ENCODE assay signal across 23 cellular contexts in the genomic region with DNA sequence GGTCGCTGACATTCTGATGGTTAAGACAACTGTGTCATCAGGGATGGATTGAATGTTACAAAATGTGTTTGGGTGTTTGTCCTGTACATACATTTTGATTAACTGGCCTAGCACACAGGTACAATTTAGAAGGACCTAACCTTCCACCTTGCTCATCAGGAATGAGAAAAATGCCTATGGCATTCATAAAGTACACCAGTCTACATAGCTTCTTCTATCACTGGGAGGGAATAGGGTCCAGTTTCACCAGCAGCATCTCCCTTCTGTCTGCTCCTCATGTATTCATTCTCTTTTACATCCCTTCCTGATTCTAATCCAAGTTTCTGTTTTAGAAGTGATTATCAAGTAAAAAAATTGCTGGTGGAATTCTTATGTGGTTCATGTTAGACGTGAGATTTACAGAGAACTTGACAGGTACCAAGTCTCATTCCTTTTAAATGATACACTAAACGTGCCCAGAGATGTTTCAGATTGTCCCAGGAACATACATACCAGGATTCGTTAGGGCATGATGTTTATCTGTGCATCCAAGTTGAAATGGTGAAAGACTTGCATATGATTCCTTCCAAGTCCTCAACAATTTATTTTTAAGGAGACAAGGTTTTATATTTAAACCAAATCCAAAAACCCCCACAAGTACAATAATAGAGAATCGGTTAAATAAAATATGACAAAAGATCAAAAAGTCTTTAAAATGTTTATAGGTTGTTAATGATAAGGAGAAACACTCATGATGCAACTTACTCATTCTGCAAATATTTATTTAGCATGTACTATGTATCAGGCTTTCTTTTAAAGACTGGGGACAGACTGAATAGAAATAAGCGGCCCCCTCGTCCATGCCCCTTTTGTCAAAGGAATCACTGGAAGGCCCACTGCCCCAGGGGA.
DNase-seq lines count a peak whose midpoint lies in the region; ATAC-seq, FAIRE-seq and TF ChIP-seq lines count a peak whose summit lies in the region.
"Had no signal": no experiment of that assay in that cellular context is flagged by ENCODE, and none has a peak within 500 bp of the region (broad histone marks: within the 10 kb centered on the region; RNA-seq: fewer than 3 reads in every experiment).

No MANE protein-coding gene starts in this region.

- no peaks in the 10 kb centered on the region for H3K27me3 ChIP-seq in RWPE2 (ENCODE audit: insufficient read depth, poor library complexity, severe bottlenecking)
- H3K27me3 ChIP-seq in brain microvascular endothelial cell (replicated peaks), result no peaks in the 10 kb centered on the region

- H3K4me1 ChIP-seq in A549 (peaks cover 27% of the 10 kb centered on the region), RWPE2 (ENCODE audit: insufficient read depth, poor library complexity, severe bottlenecking) (peaks cover 31% of the 10 kb centered on the region)

- H3K9me3 ChIP-seq in A549, result no peaks in the 10 kb centered on the region
- no peaks in the 10 kb centered on the region for H3K9me3 ChIP-seq in RWPE2 (ENCODE audit: severe bottlenecking)

- ATAC-seq in A549 (no peak; a peak in 1 of 6 replicates), RWPE2 (ENCODE audit: low read depth) (peak; percentile 84), HG03521 (IDR thresholded peaks at IDR 0.05; ENCODE audit: unreplicated experiment) (no peak)

- TF ChIP-seq POLR2A in A549 (IDR thresholded peaks at IDR 0.05; ENCODE audit: low read length), result no peak

- peak; percentile 90 for FAIRE-seq in A549 (lab: Jason Lieb, UNC)
- FAIRE-seq in GM19239 (lab: Jason Lieb, UNC), result peak; percentile 39
- FAIRE-seq: A204.1, G401.6, GM12892 had no signal

- H3K36me3 ChIP-seq in RWPE2 (ENCODE audit: low read depth), result no peaks in the 10 kb centered on the region
- no peaks in the 10 kb centered on the region for H3K36me3 ChIP-seq in brain microvascular endothelial cell (replicated peaks)

- TF ChIP-seq CTCF in A549 (IDR thresholded peaks at IDR 0.05) (no peak), RWPE2 (IDR thresholded peaks at IDR 0.05; ENCODE audit: poor library complexity, severe bottlenecking) (no peak), brain microvascular endothelial cell (IDR thresholded peaks at IDR 0.05; ENCODE audit: low read depth, low read length, missing control alignments) (no peak)

- H3K4me3 ChIP-seq in A549, result no peak overlapping the region
- H3K4me3 ChIP-seq in RWPE2 (ENCODE audit: severe bottlenecking), result no peak overlapping the region
- no peak overlapping the region for H3K4me3 ChIP-seq in brain microvascular endothelial cell (ENCODE audit: low read depth, low read length)

- DNase-seq in A549 (ENCODE audit: low read depth in 1 of 2, low spot score in 1 of 2) (no peak), GM19239 (ENCODE audit: insufficient read length, low spot score) (no peak), RWPE2 (ENCODE audit: low spot score) (no peak), foreskin melanocyte (peak; percentile 11), brain microvascular endothelial cell (no peak)
- no peak for DNase-seq in activated CD4-positive, CD25-positive, alpha-beta regulatory T cell (lab: John Stamatoyannopoulos, UW)
- no peak for DNase-seq in stimulated activated CD4-positive, alpha-beta T cell treated with anti-CD3 and anti-CD28 coated beads, Interleukin-2, amount 100 ng/mL, for 48 hours
- DNase-seq: COR-L47, DMS79 treated with DMSO at 0.1 percent for 48 hours, GOT3, HFFc6, MV-4-11, NCI-H1436, NCI-H2081 treated with DMSO at 0.1 percent for 48 hours, NCI-H226, NCI-H526 treated with DMSO at 0.1 percent for 48 hours, OCI-M1, Right ventricle myocardium superior had no signal

- peak overlapping the region; percentile 51 for H3K4me2 ChIP-seq in A549
- H3K4me2 ChIP-seq: KMS-11 had no signal

- H3K27ac ChIP-seq in A549 (peak overlapping the region; percentile 51 to 71), RWPE2 (ENCODE audit: poor library complexity, severe bottlenecking) (peak overlapping the region; percentile 91), brain microvascular endothelial cell (no peak overlapping the region)
- H3K27ac ChIP-seq: KMS-11 had no signal

- POLR2A ChIA-PET in A549 (lab: Yijun Ruan, JAX), result no interaction called here

- in situ Hi-C loops in brain microvascular endothelial cell (cut with HindIII; ENCODE audit: low pct_ligation_motif_present, low sequenced_read_pairs), result no loop called here

- no peak for TF ChIP-seq RAD21 in A549 (conservative IDR thresholded peaks at IDR 0.05 in 1 of 2, IDR thresholded peaks at IDR 0.05 in 1 of 2)

- 20% methylated on average over 7 of the region's 7 CpGs for WGBS in A549 (ENCODE audit: missing lambda C conversion rate)

- TF ChIP-seq EP300 in A549 (IDR thresholded peaks at IDR 0.05), result no peak

- CTCF ChIA-PET in A549 (lab: Yijun Ruan, JAX), result no interaction called here

TF ChIP-seq in A549, 52 proteins besides CTCF, POLR2A, EP300 and RAD21:
- TF ChIP-seq, protein P1, sequence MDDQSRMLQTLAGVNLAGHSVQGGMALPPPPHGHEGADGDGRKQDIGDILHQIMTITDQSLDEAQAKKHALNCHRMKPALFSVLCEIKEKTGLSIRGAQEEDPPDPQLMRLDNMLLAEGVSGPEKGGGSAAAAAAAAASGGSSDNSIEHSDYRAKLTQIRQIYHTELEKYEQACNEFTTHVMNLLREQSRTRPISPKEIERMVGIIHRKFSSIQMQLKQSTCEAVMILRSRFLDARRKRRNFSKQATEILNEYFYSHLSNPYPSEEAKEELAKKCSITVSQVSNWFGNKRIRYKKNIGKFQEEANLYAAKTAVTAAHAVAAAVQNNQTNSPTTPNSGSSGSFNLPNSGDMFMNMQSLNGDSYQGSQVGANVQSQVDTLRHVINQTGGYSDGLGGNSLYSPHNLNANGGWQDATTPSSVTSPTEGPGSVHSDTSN (IDR thresholded peaks at IDR 0.05), result no peak
- TF ChIP-seq, protein P2, sequence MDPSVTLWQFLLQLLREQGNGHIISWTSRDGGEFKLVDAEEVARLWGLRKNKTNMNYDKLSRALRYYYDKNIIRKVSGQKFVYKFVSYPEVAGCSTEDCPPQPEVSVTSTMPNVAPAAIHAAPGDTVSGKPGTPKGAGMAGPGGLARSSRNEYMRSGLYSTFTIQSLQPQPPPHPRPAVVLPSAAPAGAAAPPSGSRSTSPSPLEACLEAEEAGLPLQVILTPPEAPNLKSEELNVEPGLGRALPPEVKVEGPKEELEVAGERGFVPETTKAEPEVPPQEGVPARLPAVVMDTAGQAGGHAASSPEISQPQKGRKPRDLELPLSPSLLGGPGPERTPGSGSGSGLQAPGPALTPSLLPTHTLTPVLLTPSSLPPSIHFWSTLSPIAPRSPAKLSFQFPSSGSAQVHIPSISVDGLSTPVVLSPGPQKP (IDR thresholded peaks at IDR 0.05; ENCODE audit: low read depth, low read length), result no peak
- no peak for TF ChIP-seq PHF8 (IDR thresholded peaks at IDR 0.05; ENCODE audit: borderline replicate concordance, low read depth)
- TF ChIP-seq, protein P3, sequence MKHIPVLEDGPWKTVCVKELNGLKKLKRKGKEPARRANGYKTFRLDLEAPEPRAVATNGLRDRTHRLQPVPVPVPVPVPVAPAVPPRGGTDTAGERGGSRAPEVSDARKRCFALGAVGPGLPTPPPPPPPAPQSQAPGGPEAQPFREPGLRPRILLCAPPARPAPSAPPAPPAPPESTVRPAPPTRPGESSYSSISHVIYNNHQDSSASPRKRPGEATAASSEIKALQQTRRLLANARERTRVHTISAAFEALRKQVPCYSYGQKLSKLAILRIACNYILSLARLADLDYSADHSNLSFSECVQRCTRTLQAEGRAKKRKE (CRISPR knock-in tag; IDR thresholded peaks at IDR 0.05; ENCODE audit: low read depth), result no peak
- TF ChIP-seq RCOR1 (IDR thresholded peaks at IDR 0.05; ENCODE audit: low read depth, low read length), result no peak
- no peak for TF ChIP-seq BHLHE40 (IDR thresholded peaks at IDR 0.05; ENCODE audit: low read depth, low read length)
- TF ChIP-seq RARB (CRISPR knock-in tag; IDR thresholded peaks at IDR 0.05), result no peak
- no peak for TF ChIP-seq MAFK (IDR thresholded peaks at IDR 0.05; ENCODE audit: partially characterized antibody)
- TF ChIP-seq, protein P4, sequence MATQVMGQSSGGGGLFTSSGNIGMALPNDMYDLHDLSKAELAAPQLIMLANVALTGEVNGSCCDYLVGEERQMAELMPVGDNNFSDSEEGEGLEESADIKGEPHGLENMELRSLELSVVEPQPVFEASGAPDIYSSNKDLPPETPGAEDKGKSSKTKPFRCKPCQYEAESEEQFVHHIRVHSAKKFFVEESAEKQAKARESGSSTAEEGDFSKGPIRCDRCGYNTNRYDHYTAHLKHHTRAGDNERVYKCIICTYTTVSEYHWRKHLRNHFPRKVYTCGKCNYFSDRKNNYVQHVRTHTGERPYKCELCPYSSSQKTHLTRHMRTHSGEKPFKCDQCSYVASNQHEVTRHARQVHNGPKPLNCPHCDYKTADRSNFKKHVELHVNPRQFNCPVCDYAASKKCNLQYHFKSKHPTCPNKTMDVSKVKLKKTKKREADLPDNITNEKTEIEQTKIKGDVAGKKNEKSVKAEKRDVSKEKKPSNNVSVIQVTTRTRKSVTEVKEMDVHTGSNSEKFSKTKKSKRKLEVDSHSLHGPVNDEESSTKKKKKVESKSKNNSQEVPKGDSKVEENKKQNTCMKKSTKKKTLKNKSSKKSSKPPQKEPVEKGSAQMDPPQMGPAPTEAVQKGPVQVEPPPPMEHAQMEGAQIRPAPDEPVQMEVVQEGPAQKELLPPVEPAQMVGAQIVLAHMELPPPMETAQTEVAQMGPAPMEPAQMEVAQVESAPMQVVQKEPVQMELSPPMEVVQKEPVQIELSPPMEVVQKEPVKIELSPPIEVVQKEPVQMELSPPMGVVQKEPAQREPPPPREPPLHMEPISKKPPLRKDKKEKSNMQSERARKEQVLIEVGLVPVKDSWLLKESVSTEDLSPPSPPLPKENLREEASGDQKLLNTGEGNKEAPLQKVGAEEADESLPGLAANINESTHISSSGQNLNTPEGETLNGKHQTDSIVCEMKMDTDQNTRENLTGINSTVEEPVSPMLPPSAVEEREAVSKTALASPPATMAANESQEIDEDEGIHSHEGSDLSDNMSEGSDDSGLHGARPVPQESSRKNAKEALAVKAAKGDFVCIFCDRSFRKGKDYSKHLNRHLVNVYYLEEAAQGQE (IDR thresholded peaks at IDR 0.05), result no peak
- TF ChIP-seq CEBPB (IDR thresholded peaks at IDR 0.05), result no peak
- no peak for TF ChIP-seq ZSCAN20 (CRISPR knock-in tag; IDR thresholded peaks at IDR 0.05)
- TF ChIP-seq FOXS1 (CRISPR knock-in tag; IDR thresholded peaks at IDR 0.05), result no peak
- no peak for TF ChIP-seq CBX2 (IDR thresholded peaks at IDR 0.05; ENCODE audit: borderline replicate concordance, low read depth)
- TF ChIP-seq EHMT2 (IDR thresholded peaks at IDR 0.05; ENCODE audit: low read depth), result no peak
TF ChIP-seq in A549: peak in this region for 0.
